In genomic region chr10:110750931-110751330, GRCh38 we compare ENCODE assay signal across 14 cellular contexts.
"Had no signal": no experiment of that assay in that cellular context is flagged by ENCODE, and none has a peak within 500 bp of the region (broad histone marks: within the 10 kb centered on the region; RNA-seq: fewer than 3 reads in every experiment).

No MANE protein-coding gene starts in this region.

- H3K27ac Mint-ChIP-seq: stimulated activated naive B cell treated with anti-CD40 and anti-IgM and Interleukin-4, amounts not matched to agents 10 μg/mL and 1 μg/mL and 100 μg/mL, for 72 hours; type B pancreatic cell had no signal

- ATAC-seq: left colon; sciatic nerve; stimulated activated naive B cell treated with anti-CD40 and anti-IgM and Interleukin-4, amounts not matched to agents 10 μg/mL and 1 μg/mL and 100 μg/mL, for 72 hours had no signal

- H3K27me3 Mint-ChIP-seq: type B pancreatic cell had no signal

- H3K4me3 Mint-ChIP-seq: stimulated activated naive B cell treated with anti-CD40 and anti-IgM and Interleukin-4, amounts not matched to agents 10 μg/mL and 1 μg/mL and 100 μg/mL, for 72 hours; type B pancreatic cell had no signal

- DNase-seq: activated CD4-positive, CD25-positive, alpha-beta regulatory T cell treated with anti-CD3 and anti-CD28 coated beads, Interleukin-2, amount 50 U/mL, for 72 hours; activated effector memory CD4-positive, alpha-beta T cell treated with anti-CD3 and anti-CD28 coated beads, Interleukin-2, amount 50 U/mL, for 16 hours; amniotic stem cell; brain microvascular endothelial cell; foreskin melanocyte; head of caudate nucleus; left colon; mammary epithelial cell; SHP77 treated with DMSO at 0.1 percent for 48 hours; spleen; stimulated activated CD4-positive, alpha-beta T cell treated with anti-CD3 and anti-CD28 coated beads, Interleukin-1b, Interleukin-23, amount 100 ng/mL, for 48 hours; stimulated activated naive B cell treated with anti-CD40 and anti-IgM and Interleukin-4, amounts not matched to agents 10 μg/mL and 1 μg/mL and 100 μg/mL, for 72 hours had no signal
